In the genomic region with DNA sequence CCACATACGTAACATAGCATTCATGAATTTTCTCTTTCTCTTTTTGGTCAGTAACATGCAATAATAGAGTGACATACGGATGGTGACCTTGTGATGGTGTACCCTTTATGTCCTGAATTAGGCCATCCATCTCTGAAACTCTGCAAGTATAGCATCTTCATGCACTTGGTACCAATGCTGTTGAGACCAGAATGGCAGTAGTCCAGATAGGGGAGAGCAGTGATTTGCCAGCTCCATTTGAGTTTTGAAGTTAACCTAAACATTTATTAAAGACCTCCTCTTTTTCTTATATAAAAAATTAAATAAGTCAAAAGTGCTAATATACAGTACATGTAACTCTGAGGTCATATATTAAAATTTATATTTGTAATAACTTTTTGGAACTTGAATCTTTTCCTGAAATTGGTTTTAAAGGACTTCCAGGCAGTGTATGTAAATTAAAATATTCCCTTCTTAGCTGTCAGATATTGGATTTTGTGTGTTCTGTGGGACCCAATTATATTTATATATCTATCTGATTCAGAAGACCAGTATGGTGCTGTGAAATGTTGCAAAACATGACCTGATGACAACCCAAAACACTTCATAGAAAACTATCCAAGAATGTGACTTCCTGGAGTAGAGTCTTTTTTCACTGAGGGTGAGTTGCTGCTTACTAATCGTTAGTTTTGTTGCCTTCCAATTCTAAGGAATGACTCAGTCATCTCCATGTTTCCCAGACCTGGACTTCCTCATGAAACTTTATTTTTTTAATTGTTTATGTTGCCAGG, we compare ENCODE assay signal across 10 cellular contexts. TPM values are rescaled to one million over a fixed set of nuclear protein-coding genes. Genes with fewer than 3 reads are reported as not detected.
DNase-seq lines count a peak whose midpoint lies in the region; ATAC-seq and TF ChIP-seq lines count a peak whose summit lies in the region.
"Had no signal": no experiment of that assay in that cellular context is flagged by ENCODE, and none has a peak within 500 bp of the region (broad histone marks: within the 10 kb centered on the region; RNA-seq: fewer than 3 reads in every experiment).

No MANE protein-coding gene starts in this region.

- H3K27ac Mint-ChIP-seq in activated T-cell treated with anti-CD3 and anti-CD28 coated beads, Interleukin-2, amount 50 U/mL, for 24 hours: peak overlapping the region; percentile 98
- peak overlapping the region; percentile 33 for H3K27ac Mint-ChIP-seq in activated T-helper 2 cell treated with anti-CD3 and anti-CD28 coated beads, Interferon-gamma antibody, Interleukin-2, Interleukin-4, amounts not matched to agents 10 μg/mL and 5 μg/mL and 100 μg/mL, durations not matched to agents 14 hours and 24 hours and 36 hours
- H3K27ac Mint-ChIP-seq in immature natural killer cell: peak overlapping the region; percentile 35 to 73 (median 68)

- H3K36me3 ChIP-seq in tibial nerve: no peaks in the 10 kb centered on the region

- no peaks in the 10 kb centered on the region for H3K9me3 ChIP-seq in tibial nerve

- no peak for ATAC-seq in HG02759 (IDR thresholded peaks at IDR 0.05; ENCODE audit: unreplicated experiment)

- H3K36me3 Mint-ChIP-seq in activated T-cell treated with anti-CD3 and anti-CD28 coated beads, Interleukin-2, amount 50 U/mL, for 24 hours (ENCODE audit: low read depth): peaks cover 37% of the 10 kb centered on the region
- H3K36me3 Mint-ChIP-seq in activated T-helper 2 cell treated with anti-CD3 and anti-CD28 coated beads, Interferon-gamma antibody, Interleukin-2, Interleukin-4, amounts not matched to agents 10 μg/mL and 5 μg/mL and 100 μg/mL, durations not matched to agents 14 hours and 24 hours and 36 hours (ENCODE audit: low read depth): peaks cover 33% of the 10 kb centered on the region
- peaks cover 0 to 6% (median 0%) of the 10 kb centered on the region in 3 donors for H3K36me3 Mint-ChIP-seq in immature natural killer cell

- peaks cover 0 to 45% (median 19%) of the 10 kb centered on the region in 4 donors for H3K4me1 ChIP-seq in tibial nerve

- 32 to 38% methylated on average over 3 of the region's 3 CpGs for WGBS in tibial nerve, 2 donors

- no peak for TF ChIP-seq CTCF in tibial nerve (IDR thresholded peaks at IDR 0.05)

- intact Hi-C loops in activated T-helper 2 cell treated with anti-CD3 and anti-CD28 coated beads, Interferon-gamma antibody, Interleukin-2, Interleukin-4, amounts not matched to agents 10 μg/mL and 5 μg/mL and 100 μg/mL, durations not matched to agents 14 hours and 24 hours and 36 hours (cut with micrococcal nuclease): loop anchor here (2.0 to 10.0 kb wide), 6 partner anchors 130 to 343 kb away; a partner anchor contains a TSS

- H3K27ac ChIP-seq in tibial nerve: peak overlapping the region in 3 of 4 donors; percentile 25 to 85 (median 72)

- TF ChIP-seq POLR2A in tibial nerve (IDR thresholded peaks at IDR 0.05): no peak

- TF ChIP-seq EP300 in tibial nerve (IDR thresholded peaks at IDR 0.05): peak in 1 of 2 donors; percentile 42

- H3K27me3 ChIP-seq in tibial nerve: no peaks in the 10 kb centered on the region

- H3K4me3 ChIP-seq in tibial nerve: no peak overlapping the region

- H3K27me3 Mint-ChIP-seq in activated T-cell treated with anti-CD3 and anti-CD28 coated beads, Interleukin-2, amount 50 U/mL, for 24 hours: no peaks in the 10 kb centered on the region
- no peaks in the 10 kb centered on the region for H3K27me3 Mint-ChIP-seq in activated T-helper 2 cell treated with anti-CD3 and anti-CD28 coated beads, Interferon-gamma antibody, Interleukin-2, Interleukin-4, amounts not matched to agents 10 μg/mL and 5 μg/mL and 100 μg/mL, durations not matched to agents 14 hours and 24 hours and 36 hours (ENCODE audit: low read depth)
- H3K27me3 Mint-ChIP-seq in immature natural killer cell (ENCODE audit: low read depth in 3 of 3): peaks cover 11 to 24% (median 14%) of the 10 kb centered on the region in 3 donors

- H3K4me3 Mint-ChIP-seq in activated T-cell treated with anti-CD3 and anti-CD28 coated beads, Interleukin-2, amount 50 U/mL, for 24 hours: peak overlapping the region; percentile 90
- H3K4me3 Mint-ChIP-seq in activated T-helper 2 cell treated with anti-CD3 and anti-CD28 coated beads, Interferon-gamma antibody, Interleukin-2, Interleukin-4, amounts not matched to agents 10 μg/mL and 5 μg/mL and 100 μg/mL, durations not matched to agents 14 hours and 24 hours and 36 hours (ENCODE audit: low read depth): no peak overlapping the region
- peak overlapping the region in 1 of 5 donors; percentile 97 for H3K4me3 Mint-ChIP-seq in immature natural killer cell

- no peak for DNase-seq in activated T-cell treated with anti-CD3 and anti-CD28 coated beads, Interleukin-2, amount 50 U/mL, for 24 hours
- no peak for DNase-seq in activated T-cell treated with anti-CD3 and anti-CD28 coated beads for 4 hours
- no peak for DNase-seq in activated T-helper 2 cell treated with anti-CD3 and anti-CD28 coated beads, Interferon-gamma antibody, Interleukin-2, Interleukin-4, amounts not matched to agents 10 μg/mL and 5 μg/mL and 100 μg/mL, durations not matched to agents 14 hours and 24 hours and 36 hours (ENCODE audit: low spot score)
- DNase-seq in immature natural killer cell: no peak
- DNase-seq in tibial nerve (ENCODE audit: low spot score in 2 of 2): no peak
- DNase-seq in DMS153 treated with DMSO at 0.1 percent for 48 hours (lab: John Stamatoyannopoulos, UW; ENCODE audit: unreplicated experiment): no peak
- DNase-seq in NAMALWA (ENCODE audit: low spot score): no peak
- DNase-seq: DMS79 treated with DMSO at 0.1 percent for 48 hours, substantia nigra had no signal

- H3K9me3 Mint-ChIP-seq in activated T-cell treated with anti-CD3 and anti-CD28 coated beads, Interleukin-2, amount 50 U/mL, for 24 hours: no peaks in the 10 kb centered on the region
- H3K9me3 Mint-ChIP-seq in activated T-helper 2 cell treated with anti-CD3 and anti-CD28 coated beads, Interferon-gamma antibody, Interleukin-2, Interleukin-4, amounts not matched to agents 10 μg/mL and 5 μg/mL and 100 μg/mL, durations not matched to agents 14 hours and 24 hours and 36 hours: no peaks in the 10 kb centered on the region
- H3K9me3 Mint-ChIP-seq in immature natural killer cell: no peaks in the 10 kb centered on the region

- peaks cover 72% of the 10 kb centered on the region for H3K4me1 Mint-ChIP-seq in activated T-cell treated with anti-CD3 and anti-CD28 coated beads, Interleukin-2, amount 50 U/mL, for 24 hours (ENCODE audit: low read depth)
- H3K4me1 Mint-ChIP-seq in activated T-helper 2 cell treated with anti-CD3 and anti-CD28 coated beads, Interferon-gamma antibody, Interleukin-2, Interleukin-4, amounts not matched to agents 10 μg/mL and 5 μg/mL and 100 μg/mL, durations not matched to agents 14 hours and 24 hours and 36 hours (ENCODE audit: low read depth): peaks cover 52% of the 10 kb centered on the region
- peaks cover 41 to 64% of the 10 kb centered on the region in 2 donors for H3K4me1 Mint-ChIP-seq in immature natural killer cell

RNA-seq across cellular contexts. Expression of a gene that starts 3.5 kb away (rescaled TPM):
- 37.0 and 39.7 TPM in 2 replicates for total RNA-seq in activated T-helper 2 cell treated with anti-CD3 and anti-CD28 coated beads, Interferon-gamma antibody, Interleukin-2, Interleukin-4, amounts not matched to agents 10 μg/mL and 5 μg/mL and 100 μg/mL, durations not matched to agents 14 hours and 24 hours and 36 hours
- 10 to 100 TPM in 1 of 3 donors, 1 to 10 TPM in 2; 4.7 to 21.7 (median 6.9) TPM for polyA plus RNA-seq in immature natural killer cell
- total RNA-seq in tibial nerve: 10 to 100 TPM in 3 of 4 donors, 1 to 10 TPM in 1; 9.4 to 28.6 (median 17.7) TPM

Comparison
In these comparisons a context has a peak if more than half of its experiments do, and no peak if none do; other contexts are left out.
1. H3K27ac Mint-ChIP-seq: peak in every context shown above with its lines; median percentile 98 in activated T-cell treated with anti-CD3 and anti-CD28 coated beads, Interleukin-2, amount 50 U/mL, for 24 hours; 68 in immature natural killer cell; 33 in activated T-helper 2 cell treated with anti-CD3 and anti-CD28 coated beads, Interferon-gamma antibody, Interleukin-2, Interleukin-4, amounts not matched to agents 10 μg/mL and 5 μg/mL and 100 μg/mL, durations not matched to agents 14 hours and 24 hours and 36 hours.